ENCODE assay signal across 8 cellular contexts in genomic region chr11:112881461-112881860, GRCh38.
DNase-seq lines count a peak whose midpoint lies in the region; ATAC-seq and TF ChIP-seq lines count a peak whose summit lies in the region.

No MANE protein-coding gene starts in this region.

- intact Hi-C loops in right cardiac atrium (cut with DNase I) = no loop called here
- intact Hi-C loops in prostate gland (cut with DNase I) = no loop called here
- intact Hi-C loops in activated T-helper 2 cell treated with anti-CD3 and anti-CD28 coated beads, Interferon-gamma antibody, Interleukin-2, Interleukin-4, amounts not matched to agents 10 μg/mL and 5 μg/mL and 100 μg/mL, durations not matched to agents 14 hours and 24 hours and 36 hours (cut with micrococcal nuclease) = no loop called here

- H3K27me3 ChIP-seq in adipocyte (replicated peaks; ENCODE audit: control insufficient read depth, insufficient read depth, low read length) (peaks cover 9% of the 10 kb centered on the region), right cardiac atrium (ENCODE audit: control insufficient read depth, insufficient read depth) (no peaks in the 10 kb centered on the region), prostate gland (replicated peaks; ENCODE audit: insufficient read depth) (no peaks in the 10 kb centered on the region)

- TF ChIP-seq POLR2A in prostate gland (IDR thresholded peaks at IDR 0.05) = no peak

- 21% methylated on average over 17 of the region's 17 CpGs for WGBS in right cardiac atrium
- 25% methylated on average over 17 of the region's 17 CpGs for WGBS in prostate gland

- H3K4me1 Mint-ChIP-seq in activated T-helper 2 cell treated with anti-CD3 and anti-CD28 coated beads, Interferon-gamma antibody, Interleukin-2, Interleukin-4, amounts not matched to agents 10 μg/mL and 5 μg/mL and 100 μg/mL, durations not matched to agents 14 hours and 24 hours and 36 hours (ENCODE audit: low read depth) = peaks cover 12% of the 10 kb centered on the region

- no peaks in the 10 kb centered on the region for H3K36me3 ChIP-seq in adipocyte (ENCODE audit: control insufficient read depth, insufficient read depth, low read length, severe bottlenecking)
- no peaks in the 10 kb centered on the region for H3K36me3 ChIP-seq in prostate gland

- DNase-seq in NCI-H1092 treated with DMSO at 0.1 percent for 48 hours (lab: John Stamatoyannopoulos, UW) (peak; percentile 96), adipocyte (ENCODE audit: low read depth) (no peak), right cardiac atrium (peak; percentile 84 to 93 (median 90)), prostate gland (ENCODE audit: low spot score) (peak; percentile 11), SKM-1 treated with dmso at 0.1 percent for 144 hours (lab: John Stamatoyannopoulos, UW; ENCODE audit: unreplicated experiment) (no peak)
- DNase-seq in activated CD4-positive, alpha-beta T cell treated with anti-CD3 and anti-CD28 coated beads for 1 hour = no peak
- DNase-seq in activated T-helper 2 cell treated with anti-CD3 and anti-CD28 coated beads, Interferon-gamma antibody, Interleukin-2, Interleukin-4, amounts not matched to agents 10 μg/mL and 5 μg/mL and 100 μg/mL, durations not matched to agents 14 hours and 24 hours and 36 hours (ENCODE audit: low spot score) = no peak

- no peaks in the 10 kb centered on the region for H3K9me3 Mint-ChIP-seq in activated T-helper 2 cell treated with anti-CD3 and anti-CD28 coated beads, Interferon-gamma antibody, Interleukin-2, Interleukin-4, amounts not matched to agents 10 μg/mL and 5 μg/mL and 100 μg/mL, durations not matched to agents 14 hours and 24 hours and 36 hours

- H3K9me3 ChIP-seq in adipocyte (ENCODE audit: control insufficient read depth, low read length) (no peaks in the 10 kb centered on the region), right cardiac atrium (ENCODE audit: control insufficient read depth, low read length) (no peaks in the 10 kb centered on the region), prostate gland (no peaks in the 10 kb centered on the region)

- no peaks in the 10 kb centered on the region for H3K4me1 ChIP-seq in adipocyte (ENCODE audit: control insufficient read depth, insufficient read depth, low read length)
- peaks cover 2% of the 10 kb centered on the region for H3K4me1 ChIP-seq in right cardiac atrium (ENCODE audit: control insufficient read depth, insufficient read depth, low read length)
- no peaks in the 10 kb centered on the region for H3K4me1 ChIP-seq in prostate gland (replicated peaks)

- H3K4me3 ChIP-seq in adipocyte (ENCODE audit: low read length) (peak overlapping the region; percentile 77), right cardiac atrium (ENCODE audit: low read length) (peak overlapping the region; percentile 23), prostate gland (peak overlapping the region; percentile 4 to 6)

- H3K27ac ChIP-seq in right cardiac atrium (ENCODE audit: low read length) (peak overlapping the region; percentile 70), prostate gland (no peak overlapping the region)

- H3K27me3 Mint-ChIP-seq in activated T-helper 2 cell treated with anti-CD3 and anti-CD28 coated beads, Interferon-gamma antibody, Interleukin-2, Interleukin-4, amounts not matched to agents 10 μg/mL and 5 μg/mL and 100 μg/mL, durations not matched to agents 14 hours and 24 hours and 36 hours (ENCODE audit: low read depth) = no peaks in the 10 kb centered on the region

- no peak overlapping the region for H3K4me3 Mint-ChIP-seq in activated T-helper 2 cell treated with anti-CD3 and anti-CD28 coated beads, Interferon-gamma antibody, Interleukin-2, Interleukin-4, amounts not matched to agents 10 μg/mL and 5 μg/mL and 100 μg/mL, durations not matched to agents 14 hours and 24 hours and 36 hours (ENCODE audit: low read depth)

- no peak for TF ChIP-seq CTCF in prostate gland (IDR thresholded peaks at IDR 0.05)

- H3K9ac ChIP-seq in adipocyte (ENCODE audit: low read length) = no peak overlapping the region

- no peaks in the 10 kb centered on the region for H3K36me3 Mint-ChIP-seq in activated T-helper 2 cell treated with anti-CD3 and anti-CD28 coated beads, Interferon-gamma antibody, Interleukin-2, Interleukin-4, amounts not matched to agents 10 μg/mL and 5 μg/mL and 100 μg/mL, durations not matched to agents 14 hours and 24 hours and 36 hours (ENCODE audit: low read depth)

- H3K27ac Mint-ChIP-seq in activated T-helper 2 cell treated with anti-CD3 and anti-CD28 coated beads, Interferon-gamma antibody, Interleukin-2, Interleukin-4, amounts not matched to agents 10 μg/mL and 5 μg/mL and 100 μg/mL, durations not matched to agents 14 hours and 24 hours and 36 hours = no peak overlapping the region

- ATAC-seq in right cardiac atrium (peak; percentile 96), HG03139 (IDR thresholded peaks at IDR 0.05; ENCODE audit: unreplicated experiment) (no peak)

Comparison
In these comparisons a context has a peak if more than half of its experiments do, and no peak if none do; other contexts are left out.
1. DNase-seq: peak in NCI-H1092 treated with DMSO at 0.1 percent for 48 hours (single experiment), right cardiac atrium (3 of 3) and prostate gland (single experiment); none in adipocyte (single experiment), SKM-1 treated with dmso at 0.1 percent for 144 hours (single experiment), activated CD4-positive, alpha-beta T cell treated with anti-CD3 and anti-CD28 coated beads for 1 hour (single experiment) and activated T-helper 2 cell treated with anti-CD3 and anti-CD28 coated beads, Interferon-gamma antibody, Interleukin-2, Interleukin-4, amounts not matched to agents 10 μg/mL and 5 μg/mL and 100 μg/mL, durations not matched to agents 14 hours and 24 hours and 36 hours (single experiment).
2. H3K4me3 ChIP-seq: peak in every context shown above with its lines; median percentile 77 in adipocyte; 23 in right cardiac atrium; 5 in prostate gland.